ENCODE assay signal across 2 cellular contexts in genomic region chr2:151407281-151407680, GRCh38.
TF ChIP-seq lines count a peak whose summit lies in the region.

No MANE protein-coding gene starts in this region.

TF ChIP-seq in H1, 55 proteins besides CTCF, POLR2A, EP300 and RAD21:
- TF ChIP-seq RNF2 (IDR thresholded peaks at IDR 0.05; ENCODE audit: borderline replicate concordance, low read depth, low read length, missing control alignments, poor library complexity, severe bottlenecking) = no peak
- TF ChIP-seq CEBPB (IDR thresholded peaks at IDR 0.05; ENCODE audit: low read depth, low read length) = no peak
- no peak for TF ChIP-seq HDAC6 (IDR thresholded peaks at IDR 0.05; ENCODE audit: low read depth, low read length)
- no peak for TF ChIP-seq SRF (IDR thresholded peaks at IDR 0.05; ENCODE audit: low read depth, low read length)
- no peak for TF ChIP-seq JUN (IDR thresholded peaks at IDR 0.05; ENCODE audit: low read depth, low read length)
- TF ChIP-seq EZH2 (IDR thresholded peaks at IDR 0.05; ENCODE audit: low read depth, low read length, severe bottlenecking) = no peak
- TF ChIP-seq CREB1 (IDR thresholded peaks at IDR 0.05) = no peak
- no peak for TF ChIP-seq RXRA (IDR thresholded peaks at IDR 0.05; ENCODE audit: insufficient read depth, low read depth, low read length)
- TF ChIP-seq SIX5 (IDR thresholded peaks at IDR 0.05; ENCODE audit: low read depth, low read length) = no peak
- TF ChIP-seq RFX5 (IDR thresholded peaks at IDR 0.05; ENCODE audit: borderline replicate concordance, low read depth, low read length) = no peak
- TF ChIP-seq SIRT6 (IDR thresholded peaks at IDR 0.05; ENCODE audit: low read length) = no peak
- TF ChIP-seq, protein P1, sequence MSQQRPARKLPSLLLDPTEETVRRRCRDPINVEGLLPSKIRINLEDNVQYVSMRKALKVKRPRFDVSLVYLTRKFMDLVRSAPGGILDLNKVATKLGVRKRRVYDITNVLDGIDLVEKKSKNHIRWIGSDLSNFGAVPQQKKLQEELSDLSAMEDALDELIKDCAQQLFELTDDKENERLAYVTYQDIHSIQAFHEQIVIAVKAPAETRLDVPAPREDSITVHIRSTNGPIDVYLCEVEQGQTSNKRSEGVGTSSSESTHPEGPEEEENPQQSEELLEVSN (IDR thresholded peaks at IDR 0.05) = no peak
- TF ChIP-seq TAF1 (IDR thresholded peaks at IDR 0.05; ENCODE audit: low read depth, low read length) = no peak
- no peak for TF ChIP-seq GTF2F1 (IDR thresholded peaks at IDR 0.05; ENCODE audit: borderline replicate concordance, low read depth, low read length)
- no peak for TF ChIP-seq TBP (IDR thresholded peaks at IDR 0.05; ENCODE audit: low read depth, low read length)
- TF ChIP-seq POU5F1 (IDR thresholded peaks at IDR 0.05; ENCODE audit: low read depth, low read length) = no peak

TF ChIP-seq in HEK293T, 16 proteins besides CTCF, POLR2A, EP300 and RAD21:
- TF ChIP-seq PKNOX1 (IDR thresholded peaks at IDR 0.05) (no peak), FOXK2 (IDR thresholded peaks at IDR 0.05) (no peak), BHLHE40 (IDR thresholded peaks at IDR 0.05; ENCODE audit: borderline replicate concordance) (no peak), TARDBP (IDR thresholded peaks at IDR 0.05) (no peak), FOXA1 (IDR thresholded peaks at IDR 0.05) (no peak), SUZ12 (IDR thresholded peaks at IDR 0.05) (no peak), ELF4 (IDR thresholded peaks at IDR 0.05) (no peak), CTBP1 (IDR thresholded peaks at IDR 0.05; ENCODE audit: borderline replicate concordance) (no peak), L3MBTL2 (conservative IDR thresholded peaks at IDR 0.05) (no peak), ARNT (IDR thresholded peaks at IDR 0.05) (no peak), HDGF (IDR thresholded peaks at IDR 0.05; ENCODE audit: borderline replicate concordance) (no peak)
